Comparison of ENCODE assay signal across 1 cellular context in the genomic region with DNA sequence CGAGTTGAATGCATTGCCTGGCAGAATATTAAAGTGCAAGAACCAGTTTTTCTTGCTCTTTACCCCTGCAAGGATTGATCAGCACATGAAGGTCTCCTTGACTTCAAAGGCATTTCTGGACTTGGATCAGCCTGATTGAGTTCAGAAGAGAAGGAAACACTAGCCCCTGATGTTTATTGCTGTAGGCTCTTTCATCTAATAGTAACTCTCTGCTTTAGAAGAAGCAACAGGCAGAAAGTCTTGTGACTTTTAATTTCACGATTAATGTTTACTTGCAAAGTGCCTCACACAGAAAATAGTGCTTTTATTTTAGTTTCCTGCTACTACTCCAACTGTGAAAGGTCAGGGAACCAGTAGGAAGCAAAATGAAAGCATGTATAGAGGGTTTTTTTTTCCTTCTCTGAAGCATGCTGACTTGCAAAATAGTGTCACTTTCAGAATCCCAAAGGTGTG.
TF ChIP-seq lines count a peak whose summit lies in the region.

No MANE protein-coding gene starts in this region.

TF ChIP-seq in WTC11, 78 proteins besides CTCF, POLR2A, EP300 and RAD21 (continued from another document):
- TF ChIP-seq, protein P1, sequence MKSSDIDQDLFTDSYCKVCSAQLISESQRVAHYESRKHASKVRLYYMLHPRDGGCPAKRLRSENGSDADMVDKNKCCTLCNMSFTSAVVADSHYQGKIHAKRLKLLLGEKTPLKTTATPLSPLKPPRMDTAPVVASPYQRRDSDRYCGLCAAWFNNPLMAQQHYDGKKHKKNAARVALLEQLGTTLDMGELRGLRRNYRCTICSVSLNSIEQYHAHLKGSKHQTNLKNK (CRISPR knock-in tag; IDR thresholded peaks at IDR 0.05), result no peak
- TF ChIP-seq FOXJ3 (CRISPR knock-in tag; IDR thresholded peaks at IDR 0.05; ENCODE audit: borderline replicate concordance) (no peak), NR2C2 (CRISPR knock-in tag; IDR thresholded peaks at IDR 0.05) (no peak)
TF ChIP-seq in WTC11: peak in this region for 0.
